ENCODE assay signal across 11 cellular contexts in genomic region chr11:84721561-84721961, GRCh38.
DNase-seq lines count a peak whose midpoint lies in the region; ATAC-seq, FAIRE-seq and TF ChIP-seq lines count a peak whose summit lies in the region.
"Had no signal": no experiment of that assay in that cellular context is flagged by ENCODE, and none has a peak within 500 bp of the region (broad histone marks: within the 10 kb centered on the region; RNA-seq: fewer than 3 reads in every experiment).

No MANE protein-coding gene starts in this region.

- peak; percentile 90 for FAIRE-seq in islet of Langerhans (lab: Jason Lieb, UNC)
- FAIRE-seq: GM12878 had no signal

- POLR2A ChIA-PET in activated B cell treated with CpG ODN at 0.5 μM for 24 hours (lab: Charles Lee), result no interaction called here

- DNase-seq in activated naive CD4-positive, alpha-beta T cell treated with anti-CD3 and anti-CD28 coated beads for 36 hours, result no peak
- no peak for DNase-seq in activated naive CD4-positive, alpha-beta T cell treated with Interleukin-2 at 50 U/mL for 16 hours
- DNase-seq in activated B cell treated with CpG ODN at 0.5 μM for 24 hours, result no peak
- peak; percentile 59 for DNase-seq in superior temporal gyrus (ENCODE audit: extremely low spot score)
- no peak for DNase-seq in activated CD4-positive, CD25-positive, alpha-beta regulatory T cell (lab: John Stamatoyannopoulos, UW)
- DNase-seq in KBM-7, result no peak
- DNase-seq in activated CD8-positive, alpha-beta memory T cell treated with anti-CD3 and anti-CD28 coated beads, Interleukin-2, amount 50 U/mL, for 4 hours, result no peak
- DNase-seq: KG1; stimulated activated CD4-positive, alpha-beta T cell treated with anti-CD3 and anti-CD28 coated beads, Interleukin-15, amount 100 ng/mL, for 24 hours had no signal

- peak overlapping the region; percentile 67 for H3K4me3 Mint-ChIP-seq in activated naive CD4-positive, alpha-beta T cell treated with anti-CD3 and anti-CD28 coated beads for 36 hours
- H3K4me3 Mint-ChIP-seq in activated B cell treated with CpG ODN at 0.5 μM for 24 hours, result peak overlapping the region; percentile 75

- peaks cover 3% of the 10 kb centered on the region for H3K9me3 Mint-ChIP-seq in activated naive CD4-positive, alpha-beta T cell treated with anti-CD3 and anti-CD28 coated beads for 36 hours
- peaks cover 2% of the 10 kb centered on the region for H3K9me3 Mint-ChIP-seq in activated B cell treated with CpG ODN at 0.5 μM for 24 hours

- intact Hi-C loops in activated naive CD4-positive, alpha-beta T cell treated with anti-CD3 and anti-CD28 coated beads for 36 hours (cut with micrococcal nuclease), result loop anchor here (5.0 kb wide), 1 partner anchor 871 kb away; no protein-coding TSS in a partner anchor
- intact Hi-C loops in activated B cell treated with CpG ODN at 0.5 μM for 24 hours (cut with micrococcal nuclease), result no loop called here

- H3K4me1 Mint-ChIP-seq in activated naive CD4-positive, alpha-beta T cell treated with anti-CD3 and anti-CD28 coated beads for 36 hours (ENCODE audit: low read depth), result peaks cover 4% of the 10 kb centered on the region
- H3K4me1 Mint-ChIP-seq in activated B cell treated with CpG ODN at 0.5 μM for 24 hours, result peaks cover 15% of the 10 kb centered on the region

- peaks cover 16% of the 10 kb centered on the region for H3K27me3 Mint-ChIP-seq in activated naive CD4-positive, alpha-beta T cell treated with anti-CD3 and anti-CD28 coated beads for 36 hours (ENCODE audit: low read depth)
- peaks cover 15% of the 10 kb centered on the region for H3K27me3 Mint-ChIP-seq in activated B cell treated with CpG ODN at 0.5 μM for 24 hours

- no peak overlapping the region for H3K27ac Mint-ChIP-seq in activated naive CD4-positive, alpha-beta T cell treated with anti-CD3 and anti-CD28 coated beads for 36 hours
- H3K27ac Mint-ChIP-seq in activated B cell treated with CpG ODN at 0.5 μM for 24 hours, result no peak overlapping the region

- no peak for ATAC-seq in activated B cell treated with CpG ODN at 0.5 μM for 24 hours (ENCODE audit: low read depth)
- ATAC-seq: GM12878 had no signal

- in situ Hi-C loops in KBM-7 (cut with MboI; ENCODE audit: low pct_unique_long_range_greater_than_20kb, low sequenced_read_pairs), result no loop called here

- CTCF ChIA-PET in activated naive CD4-positive, alpha-beta T cell treated with anti-CD3 and anti-CD28 coated beads for 36 hours (lab: Charles Lee), result interaction anchor here (1.4 kb wide), 1 partner anchor 163 kb away, joined by 3 read pairs; no protein-coding TSS in a partner anchor
- CTCF ChIA-PET in activated B cell treated with CpG ODN at 0.5 μM for 24 hours (lab: Charles Lee), result no interaction called here

- no peak for TF ChIP-seq CTCF in activated B cell treated with CpG ODN at 0.5 μM for 24 hours (IDR thresholded peaks at IDR 0.05)

- peaks cover 1% of the 10 kb centered on the region for H3K36me3 Mint-ChIP-seq in activated naive CD4-positive, alpha-beta T cell treated with anti-CD3 and anti-CD28 coated beads for 36 hours (ENCODE audit: low read depth)
- no peaks in the 10 kb centered on the region for H3K36me3 Mint-ChIP-seq in activated B cell treated with CpG ODN at 0.5 μM for 24 hours (ENCODE audit: low read depth)
